8 cellular contexts compared by ENCODE assay signal in genomic region chr10:90213346-90213745, GRCh38.
"Had no signal": no experiment of that assay in that cellular context is flagged by ENCODE, and none has a peak within 500 bp of the region (broad histone marks: within the 10 kb centered on the region; RNA-seq: fewer than 3 reads in every experiment).

No MANE protein-coding gene starts in this region.

- H3K4me3 ChIP-seq: GM23248, HAP-1, K562 had no signal

- H3K4me1 ChIP-seq: HAP-1 had no signal

- H3K9me3 ChIP-seq: HAP-1 had no signal

- H3K36me3 ChIP-seq: HAP-1 had no signal

- ATAC-seq: HCT116, K562 had no signal

- H3K27ac ChIP-seq: GM23248 had no signal

- DNase-seq: GM23248, GOT3, H7, HFFc6, IMR-90 had no signal
